Comparison of ENCODE assay signal across 16 cellular contexts in genomic region chr5:56346044-56346710, GRCh38.
"Had no signal": no experiment of that assay in that cellular context is flagged by ENCODE, and none has a peak within 500 bp of the region (broad histone marks: within the 10 kb centered on the region; RNA-seq: fewer than 3 reads in every experiment).

No MANE protein-coding gene starts in this region.

- H3K27ac ChIP-seq: dorsolateral prefrontal cortex, esophagus squamous epithelium, foreskin keratinocyte, upper lobe of left lung had no signal

- FAIRE-seq: TTC549 had no signal

- H3K4me3 Mint-ChIP-seq: activated CD4-positive, alpha-beta T cell treated with anti-CD3 and anti-CD28 coated beads, Interleukin-2, amount 10 ng/mL, durations not matched to agents 7 days and 5 days; activated naive CD4-positive, alpha-beta T cell treated with anti-CD3 and anti-CD28 coated beads, Interleukin-2, amount 10 ng/mL, durations not matched to agents 7 days and 5 days; brain had no signal

- ATAC-seq: left colon; stimulated activated naive CD8-positive, alpha-beta T cell treated with anti-CD3 and anti-CD28 coated beads, Interleukin-15, Interleukin-2, amounts not matched to agents 100 U/mL and 50 U/mL, for 24 hours had no signal

- H3K4me3 ChIP-seq: dorsolateral prefrontal cortex, esophagus squamous epithelium, suprapubic skin, upper lobe of left lung had no signal

- DNase-seq: activated CD4-positive, alpha-beta T cell treated with anti-CD3 and anti-CD28 coated beads, Interleukin-2, amount 10 ng/mL, durations not matched to agents 7 days and 5 days; activated CD4-positive, CD25-positive, alpha-beta regulatory T cell; activated naive CD4-positive, alpha-beta T cell treated with anti-CD3 and anti-CD28 coated beads, Interleukin-2, amount 10 ng/mL, durations not matched to agents 7 days and 5 days; dorsolateral prefrontal cortex; esophagus squamous epithelium; foreskin keratinocyte; left colon; stimulated activated CD4-positive, alpha-beta T cell treated with anti-CD3 and anti-CD28 coated beads, Interleukin-4, amount 100 ng/mL, for 1 hour; stimulated activated CD8-positive, alpha-beta memory T cell treated with anti-CD3 and anti-CD28 coated beads, Interleukin-4, amount 100 ng/mL, for 48 hours; stimulated activated naive CD8-positive, alpha-beta T cell treated with anti-CD3 and anti-CD28 coated beads, Interleukin-15, Interleukin-2, amounts not matched to agents 100 U/mL and 50 U/mL, for 24 hours; T-helper 2 cell; upper lobe of left lung had no signal

- H3K36me3 ChIP-seq: esophagus squamous epithelium, suprapubic skin, upper lobe of left lung had no signal

- H3K4me1 Mint-ChIP-seq: brain had no signal

- H3K27ac Mint-ChIP-seq: activated CD4-positive, alpha-beta T cell treated with anti-CD3 and anti-CD28 coated beads, Interleukin-2, amount 10 ng/mL, durations not matched to agents 7 days and 5 days; activated naive CD4-positive, alpha-beta T cell treated with anti-CD3 and anti-CD28 coated beads, Interleukin-2, amount 10 ng/mL, durations not matched to agents 7 days and 5 days; activated T-helper 2 cell treated with anti-CD3 and anti-CD28 coated beads, Interferon-gamma antibody, Interleukin-2, Interleukin-4, amounts not matched to agents 10 μg/mL and 5 μg/mL and 100 μg/mL, durations not matched to agents 14 hours and 24 hours and 36 hours; brain had no signal

- H3K27me3 ChIP-seq: esophagus squamous epithelium, foreskin keratinocyte, suprapubic skin, upper lobe of left lung had no signal

- H3K9me3 ChIP-seq: esophagus squamous epithelium, suprapubic skin, upper lobe of left lung had no signal

- H3K27me3 Mint-ChIP-seq: activated CD4-positive, alpha-beta T cell treated with anti-CD3 and anti-CD28 coated beads, Interleukin-2, amount 10 ng/mL, durations not matched to agents 7 days and 5 days; activated naive CD4-positive, alpha-beta T cell treated with anti-CD3 and anti-CD28 coated beads, Interleukin-2, amount 10 ng/mL, durations not matched to agents 7 days and 5 days had no signal

- H3K36me3 Mint-ChIP-seq: brain had no signal
